ENCODE assay signal across 18 cellular contexts in the genomic region with DNA sequence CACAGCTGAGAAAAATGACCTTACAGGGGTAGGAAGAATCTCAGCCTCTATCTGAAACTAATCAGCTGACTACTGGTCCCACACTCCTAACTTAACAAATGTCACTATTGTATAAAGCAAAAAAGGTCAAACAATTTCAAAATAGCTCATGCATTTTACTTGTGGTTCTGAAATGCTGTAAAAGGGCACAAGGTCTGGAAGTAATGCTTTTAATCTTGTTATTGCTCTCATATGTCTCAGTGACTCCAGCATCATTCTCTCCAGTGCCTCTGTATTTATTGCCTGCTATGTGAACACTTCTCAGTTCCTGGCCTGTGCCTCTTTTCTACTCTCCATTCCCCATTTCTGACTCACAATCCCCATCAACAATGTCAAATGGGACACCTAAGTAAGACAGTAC.
DNase-seq lines count a peak whose midpoint lies in the region; ATAC-seq and TF ChIP-seq lines count a peak whose summit lies in the region.
"Had no signal": no experiment of that assay in that cellular context is flagged by ENCODE, and none has a peak within 500 bp of the region (broad histone marks: within the 10 kb centered on the region; RNA-seq: fewer than 3 reads in every experiment).

No MANE protein-coding gene starts in this region.

- H3K36me3 ChIP-seq in HAP-1 (replicated peaks), result no peaks in the 10 kb centered on the region
- H3K36me3 ChIP-seq: BE2C, MG63 had no signal

- in situ Hi-C loops in HAP-1 (cut with MboI; ENCODE audit: low sequenced_read_pairs), result no loop called here

- DNase-seq in EH (ENCODE audit: low read depth) (peak; percentile 22), amniotic epithelial cell (ENCODE audit: low read depth) (peak; percentile 12), fibroblast of mammary gland (ENCODE audit: low read depth) (peak; percentile 51), renal cortical epithelial cell (ENCODE audit: low read depth) (peak; percentile 19), HAP-1 (ENCODE audit: low spot score in 2 of 2) (no peak), substantia nigra (lab: John Stamatoyannopoulos, UW) (no peak)
- DNase-seq: BE2C; CD4-positive, alpha-beta memory T cell; DND-41; MG63; NCI-H1417 treated with DMSO at 0.1 percent for 48 hours; NCI-H187; NCI-H2107; NCI-H69; SIG-M5 had no signal

- H3K27ac ChIP-seq in substantia nigra (ENCODE audit: low read depth, low read length, poor library complexity, severe bottlenecking), result no peak overlapping the region

- H3K9me3 ChIP-seq in HAP-1, result no peaks in the 10 kb centered on the region
- H3K9me3 ChIP-seq: BE2C, MG63 had no signal

- H3K4me1 ChIP-seq in HAP-1, result no peaks in the 10 kb centered on the region
- H3K4me1 ChIP-seq: BE2C had no signal

- no peak for ATAC-seq in GM18502 (IDR thresholded peaks at IDR 0.05; ENCODE audit: poor library complexity, unreplicated experiment)
- ATAC-seq in HG03442 (IDR thresholded peaks at IDR 0.05; ENCODE audit: unreplicated experiment), result no peak
- ATAC-seq: SK-N-SH treated with all-trans-retinoic acid at 6 μM for 48 hours had no signal

- no peak for TF ChIP-seq CTCF in fibroblast of mammary gland (conservative IDR thresholded peaks at IDR 0.05; ENCODE audit: control insufficient read depth, insufficient read depth, low read depth, low read length)

- H3K27me3 ChIP-seq in HAP-1 (ENCODE audit: low read depth), result no peaks in the 10 kb centered on the region
- H3K27me3 ChIP-seq: BE2C, MG63 had no signal

- H3K4me3 ChIP-seq in fibroblast of mammary gland (ENCODE audit: control insufficient read depth, low read depth, low read length) (no peak overlapping the region), HAP-1 (no peak overlapping the region)
- H3K4me3 ChIP-seq: MG63 had no signal

Comparison
In these comparisons a context has a peak if more than half of its experiments do, and no peak if none do; other contexts are left out.
1. DNase-seq: peak in EH (single experiment), amniotic epithelial cell (single experiment), fibroblast of mammary gland (single experiment) and renal cortical epithelial cell (single experiment); none in HAP-1 (0 of 2) and substantia nigra (0 of 49).